Comparison of ENCODE assay signal across 1 cellular context in genomic region chr1:226325178-226325577, GRCh38.
TF ChIP-seq lines count a peak whose summit lies in the region.

No MANE protein-coding gene starts in this region.

TF ChIP-seq in H1, 55 proteins besides CTCF, POLR2A, EP300 and RAD21:
- TF ChIP-seq CBX5 (IDR thresholded peaks at IDR 0.05; ENCODE audit: low read depth, low read length) (no peak), TBP (IDR thresholded peaks at IDR 0.05; ENCODE audit: low read depth, low read length) (no peak), HDAC6 (IDR thresholded peaks at IDR 0.05; ENCODE audit: low read depth, low read length) (no peak), YY1 (IDR thresholded peaks at IDR 0.05; ENCODE audit: low read depth, low read length) (no peak), SAP30 (IDR thresholded peaks at IDR 0.05; ENCODE audit: insufficient read depth, insufficient replicate concordance, low read length) (no peak)
